8 cellular contexts compared by ENCODE assay signal in genomic region chr20:23340524-23340923, GRCh38. TPM values are rescaled to one million over a fixed set of nuclear protein-coding genes. Genes with fewer than 3 reads are reported as not detected.
DNase-seq lines count a peak whose midpoint lies in the region; ATAC-seq and TF ChIP-seq lines count a peak whose summit lies in the region.

No MANE protein-coding gene starts in this region.

- no peak overlapping the region for H3K27ac Mint-ChIP-seq in activated CD4-positive, alpha-beta T cell treated with anti-CD3 and anti-CD28 coated beads for 36 hours

- no peaks in the 10 kb centered on the region for H3K9me2 ChIP-seq in PC-3 (replicated peaks; ENCODE audit: low read length)

- no peaks in the 10 kb centered on the region for H3K4me1 ChIP-seq in PC-3 (ENCODE audit: insufficient read depth, low read length)

- H3K4me1 Mint-ChIP-seq in activated CD4-positive, alpha-beta T cell treated with anti-CD3 and anti-CD28 coated beads for 36 hours: no peaks in the 10 kb centered on the region

- H3K79me2 ChIP-seq in PC-3 (ENCODE audit: low read length): no peaks in the 10 kb centered on the region

- no peaks in the 10 kb centered on the region for H3K27me3 Mint-ChIP-seq in activated CD4-positive, alpha-beta T cell treated with anti-CD3 and anti-CD28 coated beads for 36 hours

- H3K27me3 ChIP-seq in PC-3 (ENCODE audit: low read length): no peaks in the 10 kb centered on the region; the same call in 1 of the 2 replicates

- H3K27ac ChIP-seq in PC-3 (ENCODE audit: low read length): no peak overlapping the region

- no peak overlapping the region for H3K9ac ChIP-seq in PC-3 (ENCODE audit: low read length)

- POLR2A ChIA-PET in activated CD4-positive, alpha-beta T cell treated with anti-CD3 and anti-CD28 coated beads for 36 hours (lab: Charles Lee): no interaction called here
- POLR2A ChIA-PET in PC-3 (lab: Charles Lee; ENCODE audit: unreplicated experiment): no interaction called here

- peak; percentile 47 for ATAC-seq in activated CD4-positive, alpha-beta T cell treated with anti-CD3 and anti-CD28 coated beads for 36 hours
- peak; percentile 87 for ATAC-seq in PC-3
- ATAC-seq in left lobe of liver: peak; percentile 55

- H3K4me2 ChIP-seq in PC-3 (ENCODE audit: low read length): no peak overlapping the region

- peak; percentile 76 for TF ChIP-seq CTCF in PC-3 (conservative IDR thresholded peaks at IDR 0.05; ENCODE audit: low read depth, low read length)

- CTCF ChIA-PET in activated CD4-positive, alpha-beta T cell treated with anti-CD3 and anti-CD28 coated beads for 36 hours (lab: Charles Lee): interaction anchor here (0.6 to 2.7 kb wide), 8 partner anchors 17 to 1000 kb away, joined by 3 to 13 read pairs (median 3); no protein-coding TSS in a partner anchor
- CTCF ChIA-PET in PC-3 (lab: Charles Lee): interaction anchor here (0.6 to 2.6 kb wide), 3 partner anchors 10 to 1621 kb away, joined by 10 to 39 read pairs (median 15); no protein-coding TSS in a partner anchor

- no peak overlapping the region for H3K4me3 ChIP-seq in PC-3 (ENCODE audit: low read length)

- no peaks in the 10 kb centered on the region for H3F3A ChIP-seq in PC-3 (ENCODE audit: low read length, unreplicated experiment)

- H3K36me3 Mint-ChIP-seq in activated CD4-positive, alpha-beta T cell treated with anti-CD3 and anti-CD28 coated beads for 36 hours (ENCODE audit: low read depth): no peaks in the 10 kb centered on the region

- no peak overlapping the region for H2AFZ ChIP-seq in PC-3 (ENCODE audit: low read length)

- H3K36me3 ChIP-seq in PC-3 (ENCODE audit: low read depth, low read length): no peaks in the 10 kb centered on the region

- BruUV-seq in PC-3 (replicated peaks; lab: Mats Ljungman, UMichigan): no TSS peak

- no peaks in the 10 kb centered on the region for H4K20me1 ChIP-seq in PC-3 (ENCODE audit: low read length)

- DNase-seq in activated CD4-positive, alpha-beta T cell treated with anti-CD3 and anti-CD28 coated beads for 36 hours: peak; percentile 61
- no peak for DNase-seq in activated CD4-positive, alpha-beta T cell treated with anti-CD3 and anti-CD28 coated beads for 1 hour
- DNase-seq in HPDE6-E6E7 (ENCODE audit: extremely low spot score) (peak; percentile 73), PC-3 (peak; percentile 82), cerebellar cortex (ENCODE audit: low spot score) (peak; percentile 87), left lobe of liver (ENCODE audit: low spot score) (no peak), ureter (ENCODE audit: low spot score) (peak; percentile 81)
- no peak for DNase-seq in central memory CD4-positive, alpha-beta T cell

- H3K9me3 Mint-ChIP-seq in activated CD4-positive, alpha-beta T cell treated with anti-CD3 and anti-CD28 coated beads for 36 hours (ENCODE audit: low read depth): no peaks in the 10 kb centered on the region

- H3K4me3 Mint-ChIP-seq in activated CD4-positive, alpha-beta T cell treated with anti-CD3 and anti-CD28 coated beads for 36 hours: no peak overlapping the region

- no peaks in the 10 kb centered on the region for H3K9me3 ChIP-seq in PC-3 (ENCODE audit: low read length)

- intact Hi-C loops in activated CD4-positive, alpha-beta T cell treated with anti-CD3 and anti-CD28 coated beads for 36 hours (cut with DNase I, micrococcal nuclease): loop anchor here (1.0 to 10.0 kb wide), 4 partner anchors 286 to 1003 kb away; no protein-coding TSS in a partner anchor
- intact Hi-C loops in PC-3 (cut with micrococcal nuclease): loop anchor here (1.0 kb wide), 2 partner anchors 649 to 1006 kb away; no protein-coding TSS in a partner anchor

RNA-seq across cellular contexts. Expression of gene NXT1, which starts 10.1 kb away (rescaled TPM):
- 10 to 100 TPM; 34.4 to 35.5 TPM for total RNA-seq in activated CD4-positive, alpha-beta T cell treated with anti-CD3 and anti-CD28 coated beads for 36 hours
- total RNA-seq in PC-3 (2014; rRNA removed) (82.0 and 98.0 TPM in 2 replicates), left lobe of liver (2.6 TPM), ureter (30.8 TPM)

RNA-seq across cellular contexts. Expression of gene GZF1, which starts 21.5 kb away (rescaled TPM):
- 1 to 10 TPM; 6.9 to 8.9 TPM for total RNA-seq in activated CD4-positive, alpha-beta T cell treated with anti-CD3 and anti-CD28 coated beads for 36 hours
- 16.0 and 17.9 TPM in 2 replicates for total RNA-seq in PC-3 (2014; rRNA removed)
- total RNA-seq in left lobe of liver: 4.4 TPM
- 11.2 TPM for total RNA-seq in ureter

Comparison
In these comparisons a context has a peak if more than half of its experiments do, and no peak if none do; other contexts are left out.
1. DNase-seq: peak in activated CD4-positive, alpha-beta T cell treated with anti-CD3 and anti-CD28 coated beads for 36 hours (single experiment), HPDE6-E6E7 (single experiment), PC-3 (single experiment), cerebellar cortex (single experiment) and ureter (single experiment); none in activated CD4-positive, alpha-beta T cell treated with anti-CD3 and anti-CD28 coated beads for 1 hour (single experiment), left lobe of liver (single experiment) and central memory CD4-positive, alpha-beta T cell (single experiment).
2. Peak in every context shown above with its lines, with median percentiles within 50 percentile points of each other: ATAC-seq.